ENCODE assay signal across 21 cellular contexts in the genomic region with DNA sequence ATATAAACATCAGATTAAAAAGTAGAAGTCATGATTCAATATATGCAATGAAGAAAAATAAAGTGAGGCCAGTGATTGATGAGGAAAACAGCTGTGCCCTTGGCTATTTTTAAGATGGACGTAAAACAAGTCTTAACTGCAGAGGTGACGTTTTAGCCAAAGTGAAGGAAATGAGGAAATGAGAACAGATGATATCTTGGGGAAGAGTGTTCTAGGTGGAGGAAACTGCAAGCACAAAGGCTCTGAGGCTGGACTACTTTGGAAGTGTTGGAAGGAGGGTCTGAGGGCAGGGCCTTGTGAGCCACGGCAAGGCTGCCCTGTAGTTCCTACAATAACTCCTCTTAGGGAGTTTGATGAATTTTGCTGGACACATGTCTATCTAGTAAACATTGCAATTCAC.
DNase-seq lines count a peak whose midpoint lies in the region; ATAC-seq and TF ChIP-seq lines count a peak whose summit lies in the region.
"Had no signal": no experiment of that assay in that cellular context is flagged by ENCODE, and none has a peak within 500 bp of the region (broad histone marks: within the 10 kb centered on the region; RNA-seq: fewer than 3 reads in every experiment).

No MANE protein-coding gene starts in this region.

- no peak overlapping the region for H3K27ac ChIP-seq in breast epithelium
- peak overlapping the region; percentile 98 for H3K27ac ChIP-seq in epithelial cell of prostate
- peak overlapping the region in 12 of 21 experiments; percentile 5 to 77 (median 44) for H3K27ac ChIP-seq in skin epidermis
- H3K27ac ChIP-seq: esophagus muscularis mucosa had no signal

- CTCF ChIA-PET in MCF 10A (lab: Yijun Ruan, JAX): interaction anchor here (0.9 to 2.2 kb wide), 5 partner anchors 21 to 1488 kb away, joined by 3 to 6 read pairs (median 3); no protein-coding TSS in a partner anchor

- H3K9me3 Mint-ChIP-seq in MCF 10A (ENCODE audit: unreplicated experiment): no peaks in the 10 kb centered on the region
- no peaks in the 10 kb centered on the region for H3K9me3 Mint-ChIP-seq in effector memory CD8-positive, alpha-beta T cell
- H3K9me3 Mint-ChIP-seq: activated CD4-positive, alpha-beta memory T cell treated with anti-CD3 and anti-CD28 coated beads for 36 hours; activated naive CD4-positive, alpha-beta T cell treated with anti-CD3 and anti-CD28 coated beads, Interleukin-2, amount 10 ng/mL, durations not matched to agents 7 days and 5 days had no signal

- POLR2A ChIA-PET in MCF 10A (lab: Yijun Ruan, JAX): interaction anchor here (0.9 to 2.7 kb wide), 10 partner anchors 9 to 901 kb away, joined by 4 to 33 read pairs (median 8); a partner anchor contains a TSS

- TF ChIP-seq CTCF in MCF 10A (IDR thresholded peaks at IDR 0.05; ENCODE audit: unreplicated experiment) (no peak), breast epithelium (IDR thresholded peaks at IDR 0.05) (no peak)

- no peaks in the 10 kb centered on the region for H3K36me3 Mint-ChIP-seq in MCF 10A (ENCODE audit: insufficient read depth, unreplicated experiment)
- H3K36me3 Mint-ChIP-seq in effector memory CD8-positive, alpha-beta T cell (ENCODE audit: insufficient read depth): no peaks in the 10 kb centered on the region
- H3K36me3 Mint-ChIP-seq: activated CD4-positive, alpha-beta memory T cell treated with anti-CD3 and anti-CD28 coated beads for 36 hours; activated naive CD4-positive, alpha-beta T cell treated with anti-CD3 and anti-CD28 coated beads, Interleukin-2, amount 10 ng/mL, durations not matched to agents 7 days and 5 days had no signal

- no peak for DNase-seq in MCF 10A (ENCODE audit: unreplicated experiment)
- DNase-seq in breast epithelium (ENCODE audit: low spot score in 2 of 2): no peak
- peak; percentile 33 for DNase-seq in NOMO-1 treated with dmso at 0.1 percent for 144 hours (lab: John Stamatoyannopoulos, UW; ENCODE audit: unreplicated experiment)
- DNase-seq in epithelial cell of prostate (ENCODE audit: low read depth, low spot score): no peak
- no peak for DNase-seq in NCI-H2081 treated with DMSO at 0.1 percent for 48 hours (lab: John Stamatoyannopoulos, UW)
- no peak for DNase-seq in effector memory CD8-positive, alpha-beta T cell
- no peak for DNase-seq in DMS79 (lab: John Stamatoyannopoulos, UW)
- DNase-seq: ACHN; activated CD4-positive, alpha-beta memory T cell treated with anti-CD3 and anti-CD28 coated beads for 36 hours; activated naive CD4-positive, alpha-beta T cell treated with anti-CD3 and anti-CD28 coated beads, Interleukin-2, amount 10 ng/mL, durations not matched to agents 7 days and 5 days; activated T-cell treated with anti-CD3 and anti-CD28 coated beads for 4 hours; C1 segment of cervical spinal cord; effector CD8-positive, alpha-beta T cell; left colon; midbrain; NCI-H146; NCI-H2171 treated with DMSO at 0.1 percent for 48 hours; NCI-H526 treated with DMSO at 0.1 percent for 48 hours had no signal

- peaks cover 46% of the 10 kb centered on the region for H3K4me1 Mint-ChIP-seq in MCF 10A (ENCODE audit: insufficient read depth, unreplicated experiment)
- H3K4me1 Mint-ChIP-seq in effector memory CD8-positive, alpha-beta T cell (ENCODE audit: low read depth in 2 of 2): no peaks in the 10 kb centered on the region
- H3K4me1 Mint-ChIP-seq: activated naive CD4-positive, alpha-beta T cell treated with anti-CD3 and anti-CD28 coated beads, Interleukin-2, amount 10 ng/mL, durations not matched to agents 7 days and 5 days had no signal

- H3K27me3 Mint-ChIP-seq in MCF 10A (ENCODE audit: insufficient read depth, unreplicated experiment): no peaks in the 10 kb centered on the region
- H3K27me3 Mint-ChIP-seq in effector memory CD8-positive, alpha-beta T cell: peaks cover 53 to 57% of the 10 kb centered on the region in 2 donors
- H3K27me3 Mint-ChIP-seq: activated CD4-positive, alpha-beta memory T cell treated with anti-CD3 and anti-CD28 coated beads for 36 hours; activated naive CD4-positive, alpha-beta T cell treated with anti-CD3 and anti-CD28 coated beads, Interleukin-2, amount 10 ng/mL, durations not matched to agents 7 days and 5 days had no signal

- H3K9me3 ChIP-seq in breast epithelium: no peaks in the 10 kb centered on the region
- H3K9me3 ChIP-seq: esophagus muscularis mucosa had no signal

- intact Hi-C loops in MCF 10A (cut with micrococcal nuclease): no loop called here
- intact Hi-C loops in breast epithelium (cut with DNase I; ENCODE audit: low total_unique reads): no loop called here

- no TSS peak for BruUV-seq in MCF 10A (replicated peaks; lab: Mats Ljungman, UMichigan)

- H3K36me3 ChIP-seq in breast epithelium: no peaks in the 10 kb centered on the region
- H3K36me3 ChIP-seq: esophagus muscularis mucosa had no signal

- no peaks in the 10 kb centered on the region for H3K4me1 ChIP-seq in breast epithelium

- no peak for TF ChIP-seq POLR2A in breast epithelium (IDR thresholded peaks at IDR 0.05)

- peak overlapping the region; percentile 77 for H3K27ac Mint-ChIP-seq in MCF 10A (ENCODE audit: low read depth, unreplicated experiment)
- H3K27ac Mint-ChIP-seq in effector memory CD8-positive, alpha-beta T cell: no peak overlapping the region
- H3K27ac Mint-ChIP-seq: activated CD4-positive, alpha-beta memory T cell treated with anti-CD3 and anti-CD28 coated beads for 36 hours; activated naive CD4-positive, alpha-beta T cell treated with anti-CD3 and anti-CD28 coated beads, Interleukin-2, amount 10 ng/mL, durations not matched to agents 7 days and 5 days had no signal

- H3K4me3 ChIP-seq in breast epithelium (no peak overlapping the region), skin epidermis (no peak overlapping the region)
- H3K4me3 ChIP-seq: esophagus muscularis mucosa had no signal

- H3K4me3 Mint-ChIP-seq in MCF 10A (ENCODE audit: unreplicated experiment): no peak overlapping the region
- H3K4me3 Mint-ChIP-seq in effector memory CD8-positive, alpha-beta T cell: no peak overlapping the region
- H3K4me3 Mint-ChIP-seq: activated CD4-positive, alpha-beta memory T cell treated with anti-CD3 and anti-CD28 coated beads for 36 hours; activated naive CD4-positive, alpha-beta T cell treated with anti-CD3 and anti-CD28 coated beads, Interleukin-2, amount 10 ng/mL, durations not matched to agents 7 days and 5 days; neural crest cell had no signal

- no peak for ATAC-seq in effector memory CD8-positive, alpha-beta T cell (replicated peaks)
- ATAC-seq: left colon had no signal

- H3K27me3 ChIP-seq in breast epithelium: no peaks in the 10 kb centered on the region
- H3K27me3 ChIP-seq: esophagus muscularis mucosa had no signal

Comparison
In these comparisons a context has a peak if more than half of its experiments do, and no peak if none do; other contexts are left out.
1. H3K27ac ChIP-seq: peak in epithelial cell of prostate (single experiment) and skin epidermis (12 of 21); none in breast epithelium (0 of 2).